ENCODE assay signal across 17 cellular contexts in genomic region chr1:55076356-55076755, GRCh38. TPM values are rescaled to one million over a fixed set of nuclear protein-coding genes. Genes with fewer than 3 reads are reported as not detected.
"Had no signal": no experiment of that assay in that cellular context is flagged by ENCODE, and none has a peak within 500 bp of the region (broad histone marks: within the 10 kb centered on the region; RNA-seq: fewer than 3 reads in every experiment).

No MANE protein-coding gene starts in this region.

- DNase-seq: activated CD4-positive, alpha-beta memory T cell treated with anti-CD3 and anti-CD28 coated beads for 36 hours; activated CD4-positive, alpha-beta T cell treated with anti-CD3 and anti-CD28 coated beads for 1 hour; activated naive CD8-positive, alpha-beta T cell treated with anti-CD3 and anti-CD28 coated beads, Interleukin-2, amount 10 ng/mL, durations not matched to agents 7 days and 5 days; anterior cingulate cortex; dorsolateral prefrontal cortex; erythroblast; gastrocnemius medialis; heart right ventricle; left colon; lower lobe of right lung; SK-N-SH; stimulated activated CD4-positive, alpha-beta T cell treated with anti-CD3 and anti-CD28 coated beads, Interleukin-12 subunit alpha, Interleukin-12 subunit beta, amount 100 ng/mL, for 4 hours; stimulated activated CD4-positive, alpha-beta T cell treated with anti-CD3 and anti-CD28 coated beads, Interleukin-2, amount 100 ng/mL, for 24 hours; T-helper 1 cell; uterus had no signal

- H3K27me3 Mint-ChIP-seq: activated CD4-positive, alpha-beta memory T cell treated with anti-CD3 and anti-CD28 coated beads for 36 hours; activated naive CD8-positive, alpha-beta T cell treated with anti-CD3 and anti-CD28 coated beads, Interleukin-2, amount 10 ng/mL, durations not matched to agents 7 days and 5 days had no signal

- ATAC-seq: gastrocnemius medialis, heart right ventricle, left colon, lower lobe of right lung had no signal

- H3K27ac Mint-ChIP-seq: activated CD4-positive, alpha-beta memory T cell treated with anti-CD3 and anti-CD28 coated beads for 36 hours; activated naive CD8-positive, alpha-beta T cell treated with anti-CD3 and anti-CD28 coated beads, Interleukin-2, amount 10 ng/mL, durations not matched to agents 7 days and 5 days; activated T-helper 1 cell treated with anti-CD3 and anti-CD28 coated beads, Interleukin-12 subunit alpha, Interleukin-12 subunit beta, Interleukin-2, Interleukin-4 antibody, amounts not matched to agents 30 ng/mL and 10 ng/mL and 1 ng/mL, durations not matched to agents 14 hours and 24 hours and 36 hours had no signal

- H3K9me3 Mint-ChIP-seq: activated CD4-positive, alpha-beta memory T cell treated with anti-CD3 and anti-CD28 coated beads for 36 hours; activated naive CD8-positive, alpha-beta T cell treated with anti-CD3 and anti-CD28 coated beads, Interleukin-2, amount 10 ng/mL, durations not matched to agents 7 days and 5 days; activated T-helper 1 cell treated with anti-CD3 and anti-CD28 coated beads, Interleukin-12 subunit alpha, Interleukin-12 subunit beta, Interleukin-2, Interleukin-4 antibody, amounts not matched to agents 30 ng/mL and 10 ng/mL and 1 ng/mL, durations not matched to agents 14 hours and 24 hours and 36 hours had no signal

- H3K4me3 Mint-ChIP-seq: activated CD4-positive, alpha-beta memory T cell treated with anti-CD3 and anti-CD28 coated beads for 36 hours; activated naive CD8-positive, alpha-beta T cell treated with anti-CD3 and anti-CD28 coated beads, Interleukin-2, amount 10 ng/mL, durations not matched to agents 7 days and 5 days; activated T-helper 1 cell treated with anti-CD3 and anti-CD28 coated beads, Interleukin-12 subunit alpha, Interleukin-12 subunit beta, Interleukin-2, Interleukin-4 antibody, amounts not matched to agents 30 ng/mL and 10 ng/mL and 1 ng/mL, durations not matched to agents 14 hours and 24 hours and 36 hours had no signal

RNA-seq across cellular contexts. Expression of gene PCSK9, which starts 37.0 kb away (rescaled TPM):
- total RNA-seq: activated CD4-positive, alpha-beta memory T cell treated with anti-CD3 and anti-CD28 coated beads for 36 hours; activated naive CD8-positive, alpha-beta T cell treated with anti-CD3 and anti-CD28 coated beads, Interleukin-2, amount 10 ng/mL, durations not matched to agents 7 days and 5 days; activated T-helper 1 cell treated with anti-CD3 and anti-CD28 coated beads, Interleukin-12 subunit alpha, Interleukin-12 subunit beta, Interleukin-2, Interleukin-4 antibody, amounts not matched to agents 30 ng/mL and 10 ng/mL and 1 ng/mL, durations not matched to agents 14 hours and 24 hours and 36 hours; subcutaneous adipose tissue had no signal
